In the genomic region with DNA sequence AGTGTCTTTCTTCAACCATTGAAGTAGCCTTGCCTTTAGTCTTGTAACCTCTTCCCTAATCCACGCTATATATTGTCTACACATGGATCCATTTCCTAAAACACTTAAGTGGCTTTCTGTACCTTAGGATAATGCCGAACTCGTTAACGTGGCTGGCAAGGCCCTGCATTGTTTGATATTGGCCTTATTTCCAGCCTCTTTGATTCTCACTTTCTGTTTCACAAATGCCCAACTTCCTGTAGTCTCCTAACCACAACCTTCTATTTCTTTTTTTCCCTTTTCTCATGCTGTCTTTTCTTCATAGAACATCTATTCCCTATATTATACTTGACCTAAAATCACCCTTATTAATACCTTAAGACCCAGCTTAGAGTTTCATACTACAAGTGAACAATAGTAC, we compare ENCODE assay signal across 16 cellular contexts.
DNase-seq lines count a peak whose midpoint lies in the region; ATAC-seq and TF ChIP-seq lines count a peak whose summit lies in the region.
"Had no signal": no experiment of that assay in that cellular context is flagged by ENCODE, and none has a peak within 500 bp of the region (broad histone marks: within the 10 kb centered on the region; RNA-seq: fewer than 3 reads in every experiment).

No MANE protein-coding gene starts in this region.

- DNase-seq in globus pallidus (ENCODE audit: low spot score) (peak; percentile 5), sigmoid colon (no peak), GM03348 (ENCODE audit: low spot score) (no peak), trophoblast cell (no peak)
- no peak for DNase-seq in activated CD4-positive, alpha-beta T cell treated with anti-CD3 and anti-CD28 coated beads for 48 hours
- DNase-seq: amniotic stem cell; Caco-2; dorsolateral prefrontal cortex; gastrocnemius medialis; GOT3; NCI-H1092 treated with DMSO at 0.1 percent for 48 hours; ovary; stimulated activated naive CD8-positive, alpha-beta T cell treated with anti-CD3 and anti-CD28 coated beads, Interleukin-15, Interleukin-2, amounts not matched to agents 100 U/mL and 50 U/mL, for 24 hours had no signal

- H3F3A ChIP-seq in Loucy (ENCODE audit: low read depth) = no peaks in the 10 kb centered on the region

- 0 out of 2 replicates have a peak overlapping the region, but pooled peaks have one; percentile 11 for H2AFZ ChIP-seq in Loucy (ENCODE audit: low read length)
- H2AFZ ChIP-seq in trophoblast cell (ENCODE audit: insufficient read depth, low read length, poor library complexity) = no peak overlapping the region

- H3K27ac ChIP-seq in sigmoid colon (no peak overlapping the region), trophoblast cell (ENCODE audit: low read depth, low read length) (no peak overlapping the region)
- H3K27ac ChIP-seq: dorsolateral prefrontal cortex, gastrocnemius medialis, ovary had no signal

- no peak overlapping the region for H2BK12ac ChIP-seq in trophoblast cell (ENCODE audit: low read length)

- H3K27me3 ChIP-seq in Loucy (ENCODE audit: insufficient read depth, low read length, poor library complexity, severe bottlenecking) = no peaks in the 10 kb centered on the region
- H3K27me3 ChIP-seq in sigmoid colon = no peaks in the 10 kb centered on the region
- H3K27me3 ChIP-seq in trophoblast cell (ENCODE audit: insufficient read depth, low read length) = no peaks in the 10 kb centered on the region
- H3K27me3 ChIP-seq: dorsolateral prefrontal cortex, gastrocnemius medialis, ovary had no signal

- H3K9ac ChIP-seq in Loucy (ENCODE audit: low read depth, low read length, poor library complexity, severe bottlenecking) = no peak overlapping the region
- H3K9ac ChIP-seq in trophoblast cell (ENCODE audit: low read length) = no peak overlapping the region

- H3K4me2 ChIP-seq in Loucy (ENCODE audit: low read depth, low read length, poor library complexity, severe bottlenecking) (peak overlapping the region; percentile 54), trophoblast cell (ENCODE audit: low read length) (no peak overlapping the region)

- ATAC-seq in GM18861 (IDR thresholded peaks at IDR 0.05; ENCODE audit: unreplicated experiment) (peak; percentile 60), GM21786 (IDR thresholded peaks at IDR 0.05; ENCODE audit: unreplicated experiment) (peak; percentile 61)
- ATAC-seq: gastrocnemius medialis; stimulated activated naive CD8-positive, alpha-beta T cell treated with anti-CD3 and anti-CD28 coated beads, Interleukin-15, Interleukin-2, amounts not matched to agents 100 U/mL and 50 U/mL, for 24 hours had no signal

- no peak overlapping the region for H4K8ac ChIP-seq in trophoblast cell (ENCODE audit: low read depth, low read length)

- no peak overlapping the region for H2BK5ac ChIP-seq in trophoblast cell (ENCODE audit: low read depth, low read length, poor library complexity)

- H4K91ac ChIP-seq in trophoblast cell (ENCODE audit: low read depth, low read length) = no peak overlapping the region

- H3K36me3 ChIP-seq in Loucy (ENCODE audit: insufficient read depth, low read length) (no peaks in the 10 kb centered on the region), sigmoid colon (no peaks in the 10 kb centered on the region), trophoblast cell (ENCODE audit: control insufficient read depth in 1 of 2, insufficient read depth in 2 of 2, low read length in 2 of 2) (no peaks in the 10 kb centered on the region)
- H3K36me3 ChIP-seq: gastrocnemius medialis, ovary had no signal

- H3K4ac ChIP-seq in trophoblast cell (ENCODE audit: low read depth, low read length) = no peak overlapping the region

- H2BK120ac ChIP-seq in trophoblast cell (ENCODE audit: insufficient read depth, low read length, poor library complexity) = no peak overlapping the region

- WGBS in sigmoid colon, 2 donors = 42 to 70% methylated on average over 4 of the region's 4 CpGs
- whole genome bisulfite sequencing in trophoblast cell (ENCODE audit: extremely low coverage, insufficient coverage, insufficient read length) = no CpG with 5 or more reads among the region's 4 CpGs

- H3K23ac ChIP-seq in trophoblast cell (ENCODE audit: low read length) = no peak overlapping the region

- TF ChIP-seq CTCF in Loucy (conservative IDR thresholded peaks at IDR 0.05; ENCODE audit: low read length) (no peak), sigmoid colon (IDR thresholded peaks at IDR 0.05) (no peak)

- H3K79me1 ChIP-seq in trophoblast cell (ENCODE audit: low read length) = no peaks in the 10 kb centered on the region

- H3K9me3 ChIP-seq in Loucy (ENCODE audit: insufficient read depth, low read depth, low read length) (peaks cover 15% of the 10 kb centered on the region; the same call in 1 of the 2 replicates), sigmoid colon (no peaks in the 10 kb centered on the region), trophoblast cell (ENCODE audit: insufficient read depth, low read depth, low read length) (no peaks in the 10 kb centered on the region)
- H3K9me3 ChIP-seq: Caco-2, gastrocnemius medialis, ovary had no signal

- H3K4me3 ChIP-seq in Loucy (ENCODE audit: low read length, poor library complexity, severe bottlenecking) = no peak overlapping the region
- no peak overlapping the region for H3K4me3 ChIP-seq in sigmoid colon
- no peak overlapping the region for H3K4me3 ChIP-seq in trophoblast cell (ENCODE audit: low read depth, low read length)
- H3K4me3 ChIP-seq: dorsolateral prefrontal cortex, gastrocnemius medialis, ovary had no signal

- H4K20me1 ChIP-seq in Loucy (ENCODE audit: insufficient read depth, low read length, poor library complexity, severe bottlenecking) = no peaks in the 10 kb centered on the region

- H2AK5ac ChIP-seq in trophoblast cell (ENCODE audit: low read length) = no peak overlapping the region

- TF ChIP-seq EP300 in sigmoid colon (IDR thresholded peaks at IDR 0.05) = no peak

- no peak overlapping the region for H4K12ac ChIP-seq in trophoblast cell (ENCODE audit: low read depth, low read length)

- TF ChIP-seq POLR2A in sigmoid colon (IDR thresholded peaks at IDR 0.05) = no peak

- H3K79me2 ChIP-seq in Loucy (ENCODE audit: insufficient read depth, low read length) (no peaks in the 10 kb centered on the region), trophoblast cell (ENCODE audit: control insufficient read depth, insufficient read depth, low read length, poor library complexity) (no peaks in the 10 kb centered on the region)

- H3K9me2 ChIP-seq in Loucy (replicated peaks; ENCODE audit: low read depth, low read length) = no peaks in the 10 kb centered on the region

- no peak overlapping the region for H3K14ac ChIP-seq in trophoblast cell (ENCODE audit: low read length)

- intact Hi-C loops in sigmoid colon (cut with DNase I) = no loop called here

- no peak overlapping the region for H3K18ac ChIP-seq in trophoblast cell (ENCODE audit: low read length)

- H3K4me1 ChIP-seq in Loucy (ENCODE audit: insufficient read depth, low read length, poor library complexity, severe bottlenecking) (peaks cover 37% of the 10 kb centered on the region), sigmoid colon (no peaks in the 10 kb centered on the region), trophoblast cell (ENCODE audit: control insufficient read depth in 1 of 2, insufficient read depth in 2 of 2, low read length in 2 of 2) (no peaks in the 10 kb centered on the region)
- H3K4me1 ChIP-seq: Caco-2, gastrocnemius medialis had no signal
